ENCODE assay signal across 8 cellular contexts in genomic region chr4:26075588-26075987, GRCh38.
DNase-seq lines count a peak whose midpoint lies in the region; ATAC-seq and TF ChIP-seq lines count a peak whose summit lies in the region.
"Had no signal": no experiment of that assay in that cellular context is flagged by ENCODE, and none has a peak within 500 bp of the region (broad histone marks: within the 10 kb centered on the region; RNA-seq: fewer than 3 reads in every experiment).

No MANE protein-coding gene starts in this region.

- H3K36me3 Mint-ChIP-seq in activated T-helper 17 cell treated with anti-CD3 and anti-CD28 coated beads, Interleukin-2, amount 50 U/mL, for 72 hours (ENCODE audit: low read depth) = peaks cover 33% of the 10 kb centered on the region
- no peaks in the 10 kb centered on the region for H3K36me3 Mint-ChIP-seq in glutamatergic neuron (ENCODE audit: unreplicated experiment)

- H3K27me3 ChIP-seq in skeletal muscle tissue (ENCODE audit: control insufficient read depth in 3 of 3, insufficient read depth in 3 of 3, low read length in 3 of 3) (no peaks in the 10 kb centered on the region), vagina (no peaks in the 10 kb centered on the region)

- DNase-seq in glutamatergic neuron (no peak), vagina (ENCODE audit: extremely low spot score in 2 of 2) (no peak), NCI-H1436 treated with DMSO at 0.1 percent for 48 hours (lab: John Stamatoyannopoulos, UW) (no peak)
- DNase-seq: effector CD4-positive, alpha-beta T cell had no signal

- peaks cover 16% of the 10 kb centered on the region for H3K9me3 Mint-ChIP-seq in activated T-helper 17 cell treated with anti-CD3 and anti-CD28 coated beads, Interleukin-2, amount 50 U/mL, for 72 hours
- peaks cover 3% of the 10 kb centered on the region for H3K9me3 Mint-ChIP-seq in glutamatergic neuron (ENCODE audit: unreplicated experiment)

- TF ChIP-seq POLR2A in vagina (IDR thresholded peaks at IDR 0.05) = no peak

- no peaks in the 10 kb centered on the region for H3K27me3 Mint-ChIP-seq in activated T-helper 17 cell treated with anti-CD3 and anti-CD28 coated beads, Interleukin-2, amount 50 U/mL, for 72 hours
- H3K27me3 Mint-ChIP-seq in glutamatergic neuron (ENCODE audit: unreplicated experiment) = no peaks in the 10 kb centered on the region

- H3K9me3 ChIP-seq in skeletal muscle tissue (ENCODE audit: control insufficient read depth in 3 of 3, low read length in 3 of 3) (no peaks in the 10 kb centered on the region), vagina (no peaks in the 10 kb centered on the region)

- H3K4me1 Mint-ChIP-seq in activated T-helper 17 cell treated with anti-CD3 and anti-CD28 coated beads, Interleukin-2, amount 50 U/mL, for 72 hours = peaks cover 49% of the 10 kb centered on the region
- H3K4me1 Mint-ChIP-seq in glutamatergic neuron (ENCODE audit: low read depth, unreplicated experiment) = no peaks in the 10 kb centered on the region

- intact Hi-C loops in vagina (cut with DNase I) = no loop called here

- H3K36me3 ChIP-seq in skeletal muscle tissue (ENCODE audit: control insufficient read depth in 3 of 3, insufficient read depth in 3 of 3, low read length in 3 of 3) (no peaks in the 10 kb centered on the region), vagina (no peaks in the 10 kb centered on the region)

- H3K9ac ChIP-seq in skeletal muscle tissue (ENCODE audit: low read depth in 1 of 3, low read length in 3 of 3) = no peak overlapping the region

- H3K4me3 ChIP-seq in skeletal muscle tissue (ENCODE audit: low read length in 3 of 3) (no peak overlapping the region), vagina (no peak overlapping the region)

- H3K4me3 Mint-ChIP-seq in activated T-helper 17 cell treated with anti-CD3 and anti-CD28 coated beads, Interleukin-2, amount 50 U/mL, for 72 hours = peak overlapping the region; percentile 84
- H3K4me3 Mint-ChIP-seq in glutamatergic neuron (ENCODE audit: unreplicated experiment) = no peak overlapping the region

- peak overlapping the region; percentile 99 for H3K27ac Mint-ChIP-seq in activated T-helper 17 cell treated with anti-CD3 and anti-CD28 coated beads, Interleukin-2, amount 50 U/mL, for 72 hours
- no peak overlapping the region for H3K27ac Mint-ChIP-seq in glutamatergic neuron (ENCODE audit: unreplicated experiment)

- H3K4me1 ChIP-seq in skeletal muscle tissue (ENCODE audit: control insufficient read depth in 3 of 3, insufficient read depth in 3 of 3, low read length in 3 of 3) (peaks cover 0 to 4% (median 0%) of the 10 kb centered on the region in 3 donors), vagina (no peaks in the 10 kb centered on the region)

- TF ChIP-seq CTCF in glutamatergic neuron (IDR thresholded peaks at IDR 0.05; ENCODE audit: partially characterized antibody, unreplicated experiment) = no peak
- no peak for TF ChIP-seq CTCF in vagina (IDR thresholded peaks at IDR 0.05)

- ATAC-seq in GM19438 (IDR thresholded peaks at IDR 0.05; ENCODE audit: low read depth, unreplicated experiment) (peak; percentile 5), HG02981 (IDR thresholded peaks at IDR 0.05; ENCODE audit: unreplicated experiment) (peak; percentile 11)
- peak; percentile 9 for ATAC-seq in activated T-helper 17 cell treated with anti-CD3 and anti-CD28 coated beads, Interleukin-2, amount 50 U/mL, for 72 hours (replicated peaks)

- H3K27ac ChIP-seq in skeletal muscle tissue (ENCODE audit: low read depth, low read length) = peak overlapping the region; percentile 69
- no peak overlapping the region for H3K27ac ChIP-seq in vagina
